18 cellular contexts compared by ENCODE assay signal in the genomic region with DNA sequence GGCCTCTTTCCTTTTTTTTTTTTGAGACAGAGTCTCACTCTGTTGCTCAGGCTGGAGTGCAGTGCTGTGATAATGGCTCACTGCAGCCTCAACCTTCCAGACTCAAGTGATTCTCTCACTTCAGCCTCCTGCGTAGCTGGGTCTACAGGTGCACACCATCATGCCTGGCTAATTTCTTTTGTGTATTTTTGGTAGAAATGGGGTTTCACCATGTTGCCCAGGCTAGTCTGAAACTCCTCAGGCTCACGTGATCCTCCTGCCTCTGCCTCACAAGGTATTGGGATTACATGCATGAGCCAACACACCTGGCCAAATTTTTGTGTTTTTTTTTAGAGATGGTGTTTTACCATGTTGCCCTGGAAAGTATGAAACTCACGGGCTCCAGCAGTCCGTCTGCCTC. TPM values are rescaled to one million over a fixed set of nuclear protein-coding genes. Genes with fewer than 3 reads are reported as not detected.
DNase-seq lines count a peak whose midpoint lies in the region; ATAC-seq, FAIRE-seq and TF ChIP-seq lines count a peak whose summit lies in the region.
"Had no signal": no experiment of that assay in that cellular context is flagged by ENCODE, and none has a peak within 500 bp of the region (broad histone marks: within the 10 kb centered on the region; RNA-seq: fewer than 3 reads in every experiment).

No MANE protein-coding gene starts in this region.

- no peaks in the 10 kb centered on the region for H3K9me3 Mint-ChIP-seq in activated T-helper 17 cell treated with anti-CD3 and anti-CD28 coated beads, Interleukin-2, amount 50 U/mL, for 72 hours
- H3K9me3 Mint-ChIP-seq: CD8-positive, alpha-beta memory T cell had no signal

- peaks cover 18% of the 10 kb centered on the region for H3K4me1 ChIP-seq in endothelial cell of umbilical vein (ENCODE audit: control insufficient read depth, extremely low read depth, insufficient read depth, low read length)
- H3K4me1 ChIP-seq: parathyroid adenoma had no signal

- dilution Hi-C loops in endothelial cell of umbilical vein (cut with MboI; ENCODE audit: extremely low pct_ligation_motif_present, low sequenced_read_pairs) = no loop called here

- no peak overlapping the region for H3K4me2 ChIP-seq in endothelial cell of umbilical vein (ENCODE audit: insufficient read depth, low read length)
- H3K4me2 ChIP-seq: smooth muscle cell had no signal

- no peak overlapping the region for H3K9ac ChIP-seq in endothelial cell of umbilical vein (replicated peaks; ENCODE audit: extremely low read depth, insufficient read depth, low read length)
- H3K9ac ChIP-seq: parathyroid adenoma had no signal

- no peak overlapping the region for H3K4me3 ChIP-seq in endothelial cell of umbilical vein (replicated peaks in 1 of 3; ENCODE audit: insufficient read depth in 1 of 3, low read depth in 1 of 3, low read length in 3 of 3)
- H3K4me3 ChIP-seq: smooth muscle cell had no signal

- intact Hi-C loops in endothelial cell of umbilical vein (cut with micrococcal nuclease) = no loop called here

- TF ChIP-seq POLR2A in GM12891 (IDR thresholded peaks at IDR 0.05; ENCODE audit: low read depth, low read length) = no peak
- TF ChIP-seq POLR2A in endothelial cell of umbilical vein (IDR thresholded peaks at IDR 0.05; ENCODE audit: low read depth, low read length) = no peak

- no peaks in the 10 kb centered on the region for H4K20me1 ChIP-seq in endothelial cell of umbilical vein (replicated peaks; ENCODE audit: control insufficient read depth, extremely low read depth, insufficient read depth, low read length)

- peaks cover 0 to 3% of the 10 kb centered on the region in 2 experiments for H3K36me3 ChIP-seq in endothelial cell of umbilical vein (ENCODE audit: control insufficient read depth in 2 of 2, extremely low read depth in 1 of 2, insufficient read depth in 2 of 2, low read length in 2 of 2)

- no peaks in the 10 kb centered on the region for H3K36me3 Mint-ChIP-seq in activated T-helper 17 cell treated with anti-CD3 and anti-CD28 coated beads, Interleukin-2, amount 50 U/mL, for 72 hours (ENCODE audit: low read depth)

- H3K9me3 ChIP-seq in endothelial cell of umbilical vein (replicated peaks; ENCODE audit: control insufficient read depth, insufficient read depth, low read length) = no peaks in the 10 kb centered on the region

- no peak overlapping the region for H3K4me3 Mint-ChIP-seq in activated T-helper 17 cell treated with anti-CD3 and anti-CD28 coated beads, Interleukin-2, amount 50 U/mL, for 72 hours
- H3K4me3 Mint-ChIP-seq: CD8-positive, alpha-beta memory T cell had no signal

- H3K79me2 ChIP-seq in endothelial cell of umbilical vein (ENCODE audit: control insufficient read depth, insufficient read depth, low read length) = peaks cover 23% of the 10 kb centered on the region

- no peaks in the 10 kb centered on the region for H3K27me3 Mint-ChIP-seq in activated T-helper 17 cell treated with anti-CD3 and anti-CD28 coated beads, Interleukin-2, amount 50 U/mL, for 72 hours
- H3K27me3 Mint-ChIP-seq: CD8-positive, alpha-beta memory T cell had no signal

- H3K27ac Mint-ChIP-seq in activated T-helper 17 cell treated with anti-CD3 and anti-CD28 coated beads, Interleukin-2, amount 50 U/mL, for 72 hours = no peak overlapping the region
- H3K27ac Mint-ChIP-seq: CD8-positive, alpha-beta memory T cell had no signal

- no peaks in the 10 kb centered on the region for H3K27me3 ChIP-seq in endothelial cell of umbilical vein (ENCODE audit: control insufficient read depth in 2 of 2, insufficient read depth in 2 of 2, low read length in 2 of 2)

- POLR2A ChIA-PET in endothelial cell of umbilical vein (lab: Charles Lee) = no interaction called here

- CTCF ChIA-PET in endothelial cell of umbilical vein (lab: Charles Lee) = interaction anchor here (2.8 kb wide), 1 partner anchor 99 kb away, joined by 10 read pairs; no protein-coding TSS in a partner anchor

- no peak overlapping the region for H2AFZ ChIP-seq in endothelial cell of umbilical vein (ENCODE audit: low read depth, low read length)
- H2AFZ ChIP-seq: parathyroid adenoma had no signal

- no peak overlapping the region for H3K27ac ChIP-seq in endothelial cell of umbilical vein (ENCODE audit: insufficient read depth, low read depth, low read length)
- H3K27ac ChIP-seq: parathyroid adenoma had no signal

- FAIRE-seq in GM12891 (lab: Jason Lieb, UNC) = peak; percentile 56
- FAIRE-seq in endothelial cell of umbilical vein (lab: Jason Lieb, UNC) = peak; percentile 50
- FAIRE-seq: colon, frontal cortex, RCC 7860 had no signal

- ATAC-seq in GM19455 (IDR thresholded peaks at IDR 0.05; ENCODE audit: unreplicated experiment) (peak; percentile 39), HG02885 (IDR thresholded peaks at IDR 0.05; ENCODE audit: poor library complexity, unreplicated experiment) (peak; percentile 49)
- ATAC-seq in activated T-helper 17 cell treated with anti-CD3 and anti-CD28 coated beads, Interleukin-2, amount 50 U/mL, for 72 hours (replicated peaks) = no peak

- H3K4me1 Mint-ChIP-seq in activated T-helper 17 cell treated with anti-CD3 and anti-CD28 coated beads, Interleukin-2, amount 50 U/mL, for 72 hours = peaks cover 6% of the 10 kb centered on the region

- no TSS peak for BruUV-seq in endothelial cell of umbilical vein (replicated peaks; lab: Mats Ljungman, UMichigan)

- H3K9me1 ChIP-seq in endothelial cell of umbilical vein (replicated peaks; ENCODE audit: control insufficient read depth, extremely low read depth, insufficient read depth, low read length) = no peaks in the 10 kb centered on the region

- DNase-seq in GM12891 (ENCODE audit: insufficient read length, low spot score) (no peak), endothelial cell of umbilical vein (ENCODE audit: low read depth, low spot score) (no peak), NCI-H146 (lab: John Stamatoyannopoulos, UW) (no peak), T-helper 9 cell (no peak), NCI-H524 (lab: John Stamatoyannopoulos, UW) (no peak)
- DNase-seq: anterior cingulate cortex; CD8-positive, alpha-beta memory T cell; NCI-H526 treated with DMSO at 0.1 percent for 48 hours; stimulated activated naive CD4-positive, alpha-beta T cell; SW 1271 had no signal

- TF ChIP-seq CTCF in endothelial cell of umbilical vein (IDR thresholded peaks at IDR 0.05; ENCODE audit: extremely low read depth in 1 of 2, insufficient read depth in 1 of 2, low read depth in 1 of 2, low read length in 2 of 2) = no peak

TF ChIP-seq in GM12891, 5 proteins besides CTCF, POLR2A, EP300 and RAD21:
- TF ChIP-seq SPI1 (IDR thresholded peaks at IDR 0.05; ENCODE audit: low read depth, low read length) (no peak), PAX5 (IDR thresholded peaks at IDR 0.05; ENCODE audit: insufficient read depth, low read length, severe bottlenecking) (no peak), TAF1 (IDR thresholded peaks at IDR 0.05; ENCODE audit: low read depth, low read length) (no peak), POLR2AphosphoS5 (IDR thresholded peaks at IDR 0.05; ENCODE audit: low read depth, low read length) (no peak), POU2F2 (IDR thresholded peaks at IDR 0.05; ENCODE audit: low read depth, low read length) (no peak)

TF ChIP-seq in endothelial cell of umbilical vein, 7 proteins besides CTCF, POLR2A, EP300 and RAD21:
- TF ChIP-seq EZH2 (IDR thresholded peaks at IDR 0.05; ENCODE audit: borderline replicate concordance, low read depth, low read length, severe bottlenecking) = no peak
- TF ChIP-seq, protein P1, sequence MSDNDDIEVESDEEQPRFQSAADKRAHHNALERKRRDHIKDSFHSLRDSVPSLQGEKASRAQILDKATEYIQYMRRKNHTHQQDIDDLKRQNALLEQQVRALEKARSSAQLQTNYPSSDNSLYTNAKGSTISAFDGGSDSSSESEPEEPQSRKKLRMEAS (IDR thresholded peaks at IDR 0.05; ENCODE audit: insufficient read depth, insufficient read length) = no peak
- TF ChIP-seq FOS (IDR thresholded peaks at IDR 0.05; ENCODE audit: borderline replicate concordance, insufficient read depth, low read length) = no peak
- no peak for TF ChIP-seq POLR2AphosphoS5 (IDR thresholded peaks at IDR 0.05; ENCODE audit: insufficient read depth, low read depth, low read length)
- TF ChIP-seq GATA2 (IDR thresholded peaks at IDR 0.05; ENCODE audit: insufficient read depth, insufficient read length, low read depth, low read length) = no peak
- no peak for TF ChIP-seq JUN (IDR thresholded peaks at IDR 0.05; ENCODE audit: borderline replicate concordance, insufficient read depth, insufficient read length, low read depth)
- no peak for TF ChIP-seq MYC (IDR thresholded peaks at IDR 0.05; ENCODE audit: low read depth, low read length)

RNA-seq across cellular contexts. Expression of a gene that starts 29.3 kb away (rescaled TPM):
- polyA plus RNA-seq in GM12891 (2012; ENCODE audit: low read depth, missing spikeins) = 24.6 TPM
- 29.4 and 30.7 TPM in 2 replicates for total RNA-seq in endothelial cell of umbilical vein
- polyA plus RNA-seq in endothelial cell of umbilical vein = 22.6 and 22.8 TPM in 2 replicates
- 15.6 and 20.5 TPM in 2 replicates for polyA plus RNA-seq in endothelial cell of umbilical vein (2011; cell fraction: cytosol; rRNA removed)
- polyA plus RNA-seq in endothelial cell of umbilical vein (2011; cell fraction: nucleus; rRNA removed) = 61.8 and 62.6 TPM in 2 replicates
- 27.1 and 37.5 TPM in 2 replicates for polyA plus RNA-seq in endothelial cell of umbilical vein (2012)
- polyA minus RNA-seq in endothelial cell of umbilical vein = 24.8 and 33.1 TPM in 2 replicates
- not detected for polyA minus RNA-seq in endothelial cell of umbilical vein (2011; cell fraction: cytosol; rRNA and poly(A)+ RNA removed)
- 36.5 and 36.6 TPM in 2 replicates for polyA minus RNA-seq in endothelial cell of umbilical vein (2011; cell fraction: nucleus; rRNA and poly(A)+ RNA removed)
- total RNA-seq in activated T-helper 17 cell treated with anti-CD3 and anti-CD28 coated beads, Interleukin-2, amount 50 U/mL, for 72 hours = 1 to 10 TPM; 5.1 to 6.4 TPM
